Comparison of ENCODE assay signal across 22 cellular contexts in the genomic region with DNA sequence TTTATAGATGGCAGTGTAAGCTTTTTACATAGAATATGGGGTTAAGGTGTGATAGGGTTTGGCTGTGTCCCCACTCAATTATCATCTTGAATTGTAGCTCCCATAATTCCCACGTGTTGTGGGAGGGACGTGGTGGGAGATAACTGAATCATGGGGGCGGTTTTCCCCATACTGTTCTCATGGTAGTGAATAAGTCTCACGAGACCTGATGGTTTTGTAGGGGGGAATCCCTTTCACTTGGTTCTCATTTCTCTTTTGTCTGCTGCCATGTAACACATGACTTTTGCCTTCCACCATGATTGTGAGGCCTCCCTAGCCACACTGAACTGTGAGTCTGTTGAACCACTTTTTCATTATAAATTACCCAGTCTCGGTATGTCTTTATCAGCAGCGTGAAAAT.
"Had no signal": no experiment of that assay in that cellular context is flagged by ENCODE, and none has a peak within 500 bp of the region (broad histone marks: within the 10 kb centered on the region; RNA-seq: fewer than 3 reads in every experiment).

No MANE protein-coding gene starts in this region.

- H3K9me3 Mint-ChIP-seq: endodermal cell had no signal

- H3K27me3 ChIP-seq: brain microvascular endothelial cell, dorsolateral prefrontal cortex, spleen, suprapubic skin, transverse colon, uterus had no signal

- H3K4me3 Mint-ChIP-seq: endodermal cell had no signal

- H3K27ac Mint-ChIP-seq: endodermal cell had no signal

- DNase-seq: activated CD4-positive, alpha-beta T cell treated with anti-CD3 and anti-CD28 coated beads for 4 hours; activated CD8-positive, alpha-beta memory T cell treated with anti-CD3 and anti-CD28 coated beads for 24 hours; activated CD8-positive, alpha-beta memory T cell treated with anti-CD3 and anti-CD28 coated beads, Interleukin-2, amount 50 U/mL, for 48 hours; activated gamma-delta T cell treated with Interleukin-2 at 50 U/mL for 16 hours; aorta; brain microvascular endothelial cell; central memory CD4-positive, alpha-beta T cell; dorsolateral prefrontal cortex; endodermal cell; foreskin fibroblast; hypothalamus; lower lobe of right lung; retina; spleen; stimulated activated CD8-positive, alpha-beta memory T cell treated with anti-CD3 and anti-CD28 coated beads, Interleukin-4, amount 100 ng/mL, for 48 hours; stimulated activated naive CD8-positive, alpha-beta T cell treated with anti-CD3 and anti-CD28 coated beads, Interleukin-15, Interleukin-2, amounts not matched to agents 100 U/mL and 50 U/mL, for 24 hours; transverse colon; uterus; WERI-Rb-1 had no signal

- ATAC-seq: lower lobe of right lung; SK-N-SH treated with all-trans-retinoic acid at 6 μM for 48 hours; stimulated activated naive CD8-positive, alpha-beta T cell treated with anti-CD3 and anti-CD28 coated beads, Interleukin-15, Interleukin-2, amounts not matched to agents 100 U/mL and 50 U/mL, for 24 hours had no signal

- H3K9me3 ChIP-seq: lower lobe of right lung, spleen, suprapubic skin, transverse colon, uterus had no signal

- H3K36me3 ChIP-seq: brain microvascular endothelial cell, lower lobe of right lung, spleen, suprapubic skin, transverse colon, uterus, WERI-Rb-1 had no signal

- H3K27ac ChIP-seq: brain microvascular endothelial cell, dorsolateral prefrontal cortex, epithelial cell of prostate, lower lobe of right lung, suprapubic skin, transverse colon, uterus, WERI-Rb-1 had no signal

- H3K4me3 ChIP-seq: dorsolateral prefrontal cortex, lower lobe of right lung, spleen, suprapubic skin, transverse colon, uterus had no signal

- H3K4me1 ChIP-seq: lower lobe of right lung, suprapubic skin, transverse colon, uterus had no signal
